9 cellular contexts compared by ENCODE assay signal in the genomic region with DNA sequence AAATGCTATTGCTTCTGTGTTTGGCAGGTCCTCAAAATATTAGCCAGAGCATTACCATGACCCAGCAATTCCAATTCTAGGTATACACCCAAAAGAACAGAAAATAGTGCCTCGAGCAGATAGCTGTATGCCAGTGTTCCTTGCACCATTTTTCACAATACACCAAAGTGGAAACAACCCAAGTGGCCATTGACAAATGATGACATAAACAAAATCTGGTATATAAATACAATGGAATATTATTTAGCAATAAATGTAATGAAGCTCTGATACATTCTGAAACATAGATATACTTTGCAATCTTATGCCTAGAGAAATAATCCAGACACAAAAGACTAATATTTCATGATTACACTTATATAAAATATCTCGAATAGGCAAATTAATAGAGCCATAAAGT.
"Had no signal": no experiment of that assay in that cellular context is flagged by ENCODE, and none has a peak within 500 bp of the region (broad histone marks: within the 10 kb centered on the region; RNA-seq: fewer than 3 reads in every experiment).

No MANE protein-coding gene starts in this region.

- H2AFZ ChIP-seq: GM23338 had no signal

- H3K4me3 ChIP-seq: GM23338 had no signal

- FAIRE-seq: H1, H54 had no signal

- H3K27ac ChIP-seq: HL-60 had no signal

- ATAC-seq: GM23338 had no signal

- H3K4me2 ChIP-seq: GM23338 had no signal

- DNase-seq: H9, HCEC 1CT, HFFc6, Kasumi-1, KG1 had no signal
